In the genomic region with DNA sequence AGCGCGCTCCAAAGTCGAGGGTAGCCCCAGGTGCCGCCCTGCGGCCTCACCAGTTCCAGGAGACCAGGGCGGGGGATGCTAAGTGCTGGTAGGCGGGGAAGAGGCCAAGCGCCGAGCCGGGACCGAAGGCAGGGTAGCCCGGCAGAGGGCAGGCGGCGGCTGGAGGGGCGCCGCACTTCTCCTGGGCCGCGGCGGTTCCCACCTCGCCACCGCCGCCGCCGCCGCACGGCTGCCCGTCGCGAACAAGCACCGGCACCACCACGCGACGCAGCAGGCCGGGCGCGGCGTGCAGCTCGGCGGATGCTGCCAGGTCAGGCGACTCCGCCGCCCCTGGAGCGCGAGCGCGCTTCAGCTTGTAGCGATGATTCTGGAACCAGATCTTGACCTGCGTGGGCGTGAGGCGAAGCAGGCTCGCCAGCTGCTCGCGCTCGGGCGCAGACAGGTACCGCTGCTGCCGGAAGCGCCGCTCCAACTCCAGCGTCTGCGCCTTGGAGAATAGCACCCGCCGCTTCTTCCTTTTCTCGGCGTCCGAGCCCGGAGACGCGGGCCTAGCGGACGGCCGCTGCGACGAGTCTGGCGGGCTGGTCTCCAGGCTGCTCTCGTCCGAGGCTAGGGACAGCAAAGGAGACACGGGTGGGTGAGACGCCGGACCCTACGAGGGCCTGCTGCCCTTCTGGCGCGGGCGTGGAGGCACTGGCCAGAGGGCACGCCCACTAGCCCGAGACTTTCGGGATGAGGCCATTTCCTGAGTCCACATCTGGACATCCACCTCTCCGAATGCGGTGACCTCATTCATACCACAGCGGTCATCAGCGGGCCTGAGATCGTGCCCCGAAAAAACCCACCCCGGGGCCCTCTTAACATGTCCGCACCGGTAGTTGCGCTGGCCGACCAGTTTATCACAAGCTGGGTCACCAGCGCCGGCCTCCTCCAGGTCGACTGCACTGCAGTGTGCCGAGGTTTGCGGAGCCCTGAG, we compare ENCODE assay signal across 8 cellular contexts. TPM values are rescaled to one million over a fixed set of nuclear protein-coding genes. Genes with fewer than 3 reads are reported as not detected.
DNase-seq lines count a peak whose midpoint lies in the region; ATAC-seq and TF ChIP-seq lines count a peak whose summit lies in the region.

No MANE protein-coding gene starts in this region.

- H3K9me3 ChIP-seq in gastrocnemius medialis: no peaks in the 10 kb centered on the region

- H3K27me3 Mint-ChIP-seq in GM23338 (ENCODE audit: insufficient read depth, low read depth, poor library complexity): peaks cover 52% of the 10 kb centered on the region

- no peak overlapping the region for H3K27ac Mint-ChIP-seq in GM23338

- peak overlapping the region; percentile 63 for H2AFZ ChIP-seq in GM23338

- peak overlapping the region; percentile 83 for H3K4me2 ChIP-seq in GM23338

- H3K9me3 Mint-ChIP-seq in GM23338: no peaks in the 10 kb centered on the region

- in situ Hi-C loops in gastrocnemius medialis (cut with MboI; ENCODE audit: low sequenced_read_pairs in 4 of 4): no loop called here

- no peaks in the 10 kb centered on the region for H3K79me2 ChIP-seq in GM23338 (replicated peaks; ENCODE audit: insufficient read depth)

- peak overlapping the region; percentile 63 for H3K4me3 Mint-ChIP-seq in GM23338

- peaks cover 23% of the 10 kb centered on the region for H3K4me1 Mint-ChIP-seq in GM23338

- peaks cover 100% of the 10 kb centered on the region for H3K27me3 ChIP-seq in GM23338 (ENCODE audit: insufficient read depth)
- H3K27me3 ChIP-seq in gastrocnemius medialis: peaks cover 73 to 84% (median 77%) of the 10 kb centered on the region in 3 donors

- TF ChIP-seq CTCF in AG04449 (IDR thresholded peaks at IDR 0.05; ENCODE audit: insufficient read depth, low read length, missing control alignments) (no peak), GM23338 (conservative IDR thresholded peaks at IDR 0.05; ENCODE audit: low read depth in 2 of 2) (no peak), gastrocnemius medialis (IDR thresholded peaks at IDR 0.05 in 4 of 5, conservative IDR thresholded peaks at IDR 0.05 in 1 of 5) (no peak)

- intact Hi-C loops in left cardiac atrium (cut with DNase I): no loop called here
- intact Hi-C loops in gastrocnemius medialis (cut with DNase I; ENCODE audit: low total_unique reads): no loop called here

- peaks cover 20% of the 10 kb centered on the region for H3F3A ChIP-seq in GM23338 (replicated peaks; ENCODE audit: low read depth)

- H3K4me3 ChIP-seq in AG04449 (ENCODE audit: low read depth, low read length): peak overlapping the region; percentile 46
- H3K4me3 ChIP-seq in GM23338: peak overlapping the region; percentile 55
- H3K4me3 ChIP-seq in gastrocnemius medialis: peak overlapping the region; percentile 49 to 64 (median 50)

- TF ChIP-seq POLR2A in gastrocnemius medialis (IDR thresholded peaks at IDR 0.05): no peak

- DNase-seq in AG04449 (ENCODE audit: low read depth, low spot score) (no peak), GM23338 (ENCODE audit: low spot score) (peak; percentile 83), left cardiac atrium (peak; percentile 32), gastrocnemius medialis (no peak)

- H3K4me1 ChIP-seq in GM23338 (ENCODE audit: insufficient read depth) (peaks cover 40% of the 10 kb centered on the region), gastrocnemius medialis (peaks cover 0 to 23% of the 10 kb centered on the region in 2 donors)

- CTCF ChIA-PET in AG04449 (lab: Yijun Ruan, JAX): no interaction called here

- H3K36me3 Mint-ChIP-seq in GM23338 (ENCODE audit: low read depth): no peaks in the 10 kb centered on the region

- H3K9me2 ChIP-seq in GM23338 (ENCODE audit: insufficient read depth): no peaks in the 10 kb centered on the region

- H3K36me3 ChIP-seq in GM23338 (ENCODE audit: insufficient read depth): no peaks in the 10 kb centered on the region
- H3K36me3 ChIP-seq in gastrocnemius medialis: no peaks in the 10 kb centered on the region

- POLR2A ChIA-PET in AG04449 (lab: Yijun Ruan, JAX): no interaction called here

- peaks cover 26% of the 10 kb centered on the region for H4K20me1 ChIP-seq in GM23338 (replicated peaks; ENCODE audit: insufficient read depth)

- H3K27ac ChIP-seq in GM23338 (ENCODE audit: low read depth) (no peak overlapping the region), gastrocnemius medialis (no peak overlapping the region)

- ATAC-seq in GM23338 (peak; percentile 38), SK-N-SH treated with all-trans-retinoic acid at 6 μM for 48 hours (peak; percentile 26; the same call in 2 of the 3 replicates), left cardiac atrium (peak; percentile 35 to 70), gastrocnemius medialis (peak in 1 of 2 donors; percentile 14), GM21786 (IDR thresholded peaks at IDR 0.05; ENCODE audit: unreplicated experiment) (no peak), HG03095 (IDR thresholded peaks at IDR 0.05; ENCODE audit: unreplicated experiment) (no peak), HG02623 (IDR thresholded peaks at IDR 0.05; ENCODE audit: unreplicated experiment) (no peak)

TF ChIP-seq in GM23338, 12 proteins besides CTCF, POLR2A, EP300 and RAD21 (continues in another document):
- TF ChIP-seq NANOG (IDR thresholded peaks at IDR 0.05; ENCODE audit: borderline replicate concordance) (no peak), EZH2phosphoT487 (IDR thresholded peaks at IDR 0.05; ENCODE audit: unreplicated experiment) (peak; percentile 98)

TF ChIP-seq in SK-N-SH treated with all-trans-retinoic acid at 6 μM for 48 hours, 23 proteins besides CTCF, POLR2A, EP300 and RAD21:
- TF ChIP-seq ZFP3 (CRISPR knock-in tag; IDR thresholded peaks at IDR 0.05) (no peak), ARNTL (CRISPR knock-in tag; IDR thresholded peaks at IDR 0.05; ENCODE audit: borderline replicate concordance, low read depth) (no peak), ISL1 (CRISPR knock-in tag; IDR thresholded peaks at IDR 0.05) (no peak), TOX (CRISPR knock-in tag; IDR thresholded peaks at IDR 0.05; ENCODE audit: borderline replicate concordance) (no peak), SNAI2 (CRISPR knock-in tag; IDR thresholded peaks at IDR 0.05) (no peak), ZFP30 (CRISPR knock-in tag; IDR thresholded peaks at IDR 0.05) (no peak)
- TF ChIP-seq, protein P1, sequence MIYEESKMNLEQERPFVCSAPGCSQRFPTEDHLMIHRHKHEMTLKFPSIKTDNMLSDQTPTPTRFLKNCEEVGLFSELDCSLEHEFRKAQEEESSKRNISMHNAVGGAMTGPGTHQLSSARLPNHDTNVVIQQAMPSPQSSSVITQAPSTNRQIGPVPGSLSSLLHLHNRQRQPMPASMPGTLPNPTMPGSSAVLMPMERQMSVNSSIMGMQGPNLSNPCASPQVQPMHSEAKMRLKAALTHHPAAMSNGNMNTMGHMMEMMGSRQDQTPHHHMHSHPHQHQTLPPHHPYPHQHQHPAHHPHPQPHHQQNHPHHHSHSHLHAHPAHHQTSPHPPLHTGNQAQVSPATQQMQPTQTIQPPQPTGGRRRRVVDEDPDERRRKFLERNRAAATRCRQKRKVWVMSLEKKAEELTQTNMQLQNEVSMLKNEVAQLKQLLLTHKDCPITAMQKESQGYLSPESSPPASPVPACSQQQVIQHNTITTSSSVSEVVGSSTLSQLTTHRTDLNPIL (CRISPR knock-in tag; IDR thresholded peaks at IDR 0.05; ENCODE audit: low read depth): no peak
- TF ChIP-seq, protein P2, sequence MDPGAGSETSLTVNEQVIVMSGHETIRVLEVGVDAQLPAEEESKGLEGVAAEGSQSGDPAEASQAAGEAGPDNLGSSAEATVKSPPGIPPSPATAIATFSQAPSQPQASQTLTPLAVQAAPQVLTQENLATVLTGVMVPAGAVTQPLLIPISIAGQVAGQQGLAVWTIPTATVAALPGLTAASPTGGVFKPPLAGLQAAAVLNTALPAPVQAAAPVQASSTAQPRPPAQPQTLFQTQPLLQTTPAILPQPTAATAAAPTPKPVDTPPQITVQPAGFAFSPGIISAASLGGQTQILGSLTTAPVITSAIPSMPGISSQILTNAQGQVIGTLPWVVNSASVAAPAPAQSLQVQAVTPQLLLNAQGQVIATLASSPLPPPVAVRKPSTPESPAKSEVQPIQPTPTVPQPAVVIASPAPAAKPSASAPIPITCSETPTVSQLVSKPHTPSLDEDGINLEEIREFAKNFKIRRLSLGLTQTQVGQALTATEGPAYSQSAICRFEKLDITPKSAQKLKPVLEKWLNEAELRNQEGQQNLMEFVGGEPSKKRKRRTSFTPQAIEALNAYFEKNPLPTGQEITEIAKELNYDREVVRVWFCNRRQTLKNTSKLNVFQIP (CRISPR knock-in tag; IDR thresholded peaks at IDR 0.05; ENCODE audit: borderline replicate concordance, low read depth): no peak

RNA-seq across cellular contexts. Expression of a gene that starts 1.3 kb away (rescaled TPM):
- 0.83 TPM in 1 of 2 replicates, not detected in the other for total RNA-seq in GM23338 (2014; rRNA removed; shearing (Covaris generic))
- polyA plus RNA-seq in GM23338 (2016; fragmentation: Nextera tagmentation; extraction: Ambion mirVana): not detected in 2 replicates
- not detected for total RNA-seq in left cardiac atrium
- not detected for total RNA-seq in gastrocnemius medialis

Comparison
In these comparisons a context has a peak if more than half of its experiments do, and no peak if none do; other contexts are left out.
1. DNase-seq: peak in GM23338 (single experiment) and left cardiac atrium (single experiment); none in AG04449 (single experiment) and gastrocnemius medialis (0 of 2).
2. ATAC-seq: peak in GM23338 (single experiment), SK-N-SH treated with all-trans-retinoic acid at 6 μM for 48 hours (single experiment) and left cardiac atrium (2 of 2); none in GM21786 (single experiment), HG03095 (single experiment) and HG02623 (single experiment).
3. Peak in every context shown above with its lines, with median percentiles within 50 percentile points of each other: H3K4me3 ChIP-seq.